ENCODE assay signal across 31 cellular contexts in the genomic region with DNA sequence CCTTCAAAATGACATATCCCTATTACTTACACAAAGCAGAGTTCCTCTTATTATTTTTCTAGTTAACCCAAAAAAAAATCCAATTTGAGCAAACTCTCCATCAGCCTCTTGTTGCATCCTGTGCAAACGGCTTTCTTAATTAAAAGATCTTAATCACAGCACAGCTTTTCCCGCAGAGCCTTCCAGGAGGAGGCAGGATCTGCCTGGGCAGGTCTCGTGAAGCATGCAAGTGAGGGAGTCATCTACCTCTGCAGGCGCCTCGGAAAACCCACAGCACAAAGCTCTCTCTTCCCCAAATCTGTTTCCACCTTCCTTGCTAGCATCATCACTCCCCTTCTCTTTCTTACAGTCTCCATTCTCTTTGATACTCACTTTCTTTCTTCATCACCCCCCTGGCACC.
"Had no signal": no experiment of that assay in that cellular context is flagged by ENCODE, and none has a peak within 500 bp of the region (broad histone marks: within the 10 kb centered on the region; RNA-seq: fewer than 3 reads in every experiment).

No MANE protein-coding gene starts in this region.

- H3K27me3 ChIP-seq: brain microvascular endothelial cell, cardiac muscle cell, colonic mucosa, gastrocnemius medialis had no signal

- ATAC-seq: activated CD4-positive, alpha-beta T cell treated with anti-CD3 and anti-CD28 coated beads for 36 hours; activated T-helper 17 cell treated with anti-CD3 and anti-CD28 coated beads, Interleukin-2, amount 50 U/mL, for 72 hours; gastrocnemius medialis; heart left ventricle had no signal

- H3K4me3 ChIP-seq: cardiac muscle cell, colonic mucosa, dorsolateral prefrontal cortex, gastrocnemius medialis, heart left ventricle had no signal

- H3K4me1 ChIP-seq: colonic mucosa, gastrocnemius medialis, heart left ventricle had no signal

- H3K9me3 ChIP-seq: colonic mucosa, gastrocnemius medialis had no signal

- H3K4me1 Mint-ChIP-seq: activated CD4-positive, alpha-beta memory T cell treated with anti-CD3 and anti-CD28 coated beads, Interleukin-2, amount 10 ng/mL, durations not matched to agents 7 days and 5 days; activated CD4-positive, alpha-beta T cell treated with anti-CD3 and anti-CD28 coated beads for 36 hours; activated CD4-positive, alpha-beta T cell treated with anti-CD3 and anti-CD28 coated beads, Interleukin-2, amount 10 ng/mL, durations not matched to agents 24 days and 14 days; activated T-helper 17 cell treated with anti-CD3 and anti-CD28 coated beads, Interleukin-2, amount 50 U/mL, for 72 hours; endodermal cell had no signal

- DNase-seq: activated CD4-positive, alpha-beta memory T cell treated with anti-CD3 and anti-CD28 coated beads, Interleukin-2, amount 10 ng/mL, durations not matched to agents 7 days and 5 days; activated CD4-positive, alpha-beta T cell treated with anti-CD3 and anti-CD28 coated beads for 36 hours; activated CD4-positive, alpha-beta T cell treated with anti-CD3 and anti-CD28 coated beads, Interleukin-2, amount 10 ng/mL, durations not matched to agents 24 days and 14 days; activated CD4-positive, alpha-beta T cell treated with anti-CD3 and anti-CD28 coated beads, Interleukin-2, amount 50 U/mL, for 4 hours; activated CD4-positive, CD25-positive, alpha-beta regulatory T cell; activated CD4-positive, CD25-positive, alpha-beta regulatory T cell treated with anti-CD3 and anti-CD28 coated beads, Interleukin-2, amount 50 U/mL, for 72 hours; activated CD8-positive, alpha-beta memory T cell treated with anti-CD3 and anti-CD28 coated beads, Interleukin-2, amount 50 U/mL, for 48 hours; activated effector memory CD4-positive, alpha-beta T cell treated with Interleukin-2 at 50 U/mL for 16 hours; activated gamma-delta T cell treated with Interleukin-2 at 50 U/mL for 16 hours; activated naive CD4-positive, alpha-beta T cell treated with anti-CD3 and anti-CD28 coated beads, Interleukin-2, amount 50 U/mL, for 16 hours; activated naive CD4-positive, alpha-beta T cell treated with Interleukin-2 at 50 U/mL for 16 hours; activated T-cell treated with anti-CD3 and anti-CD28 coated beads for 4 hours; activated T-cell treated with anti-CD3 and anti-CD28 coated beads, Interleukin-2, amount 50 U/mL, for 24 hours; amniotic stem cell; anterior cingulate cortex; brain microvascular endothelial cell; central memory CD4-positive, alpha-beta T cell; cerebellar nuclear complex; colonic mucosa; dorsolateral prefrontal cortex; effector memory CD4-positive, alpha-beta T cell; endodermal cell; foreskin fibroblast; gastrocnemius medialis; glutamatergic neuron; heart left ventricle; T-helper 2 cell had no signal

- H3K27ac ChIP-seq: brain microvascular endothelial cell, cardiac muscle cell, colonic mucosa, dorsolateral prefrontal cortex, gastrocnemius medialis, heart left ventricle had no signal

- H3K27me3 Mint-ChIP-seq: activated CD4-positive, alpha-beta memory T cell treated with anti-CD3 and anti-CD28 coated beads, Interleukin-2, amount 10 ng/mL, durations not matched to agents 7 days and 5 days; activated CD4-positive, alpha-beta T cell treated with anti-CD3 and anti-CD28 coated beads, Interleukin-2, amount 10 ng/mL, durations not matched to agents 24 days and 14 days; dendritic cell treated with granulocyte-macrophage colony-stimulating factor and Interleukin-4, amounts not matched to agents 40 ng/mL and 50 ng/mL, for 4 days had no signal

- H3K36me3 ChIP-seq: brain microvascular endothelial cell, cardiac muscle cell, colonic mucosa, gastrocnemius medialis, heart left ventricle had no signal

- H3K27ac Mint-ChIP-seq: activated CD4-positive, alpha-beta memory T cell treated with anti-CD3 and anti-CD28 coated beads, Interleukin-2, amount 10 ng/mL, durations not matched to agents 7 days and 5 days; activated CD4-positive, alpha-beta T cell treated with anti-CD3 and anti-CD28 coated beads for 36 hours; activated CD4-positive, alpha-beta T cell treated with anti-CD3 and anti-CD28 coated beads, Interleukin-2, amount 10 ng/mL, durations not matched to agents 24 days and 14 days; activated naive CD8-positive, alpha-beta T cell; activated T-cell treated with anti-CD3 and anti-CD28 coated beads, Interleukin-2, amount 50 U/mL, for 24 hours; activated T-helper 17 cell treated with anti-CD3 and anti-CD28 coated beads, Interleukin-2, amount 50 U/mL, for 72 hours; dendritic cell treated with granulocyte-macrophage colony-stimulating factor and Interleukin-4, amounts not matched to agents 40 ng/mL and 50 ng/mL, for 4 days; endodermal cell had no signal

- H3K4me3 Mint-ChIP-seq: activated CD4-positive, alpha-beta memory T cell treated with anti-CD3 and anti-CD28 coated beads, Interleukin-2, amount 10 ng/mL, durations not matched to agents 7 days and 5 days; activated CD4-positive, alpha-beta T cell treated with anti-CD3 and anti-CD28 coated beads for 36 hours; activated CD4-positive, alpha-beta T cell treated with anti-CD3 and anti-CD28 coated beads, Interleukin-2, amount 10 ng/mL, durations not matched to agents 24 days and 14 days; activated naive CD8-positive, alpha-beta T cell; activated T-cell treated with anti-CD3 and anti-CD28 coated beads, Interleukin-2, amount 50 U/mL, for 24 hours; activated T-helper 17 cell treated with anti-CD3 and anti-CD28 coated beads, Interleukin-2, amount 50 U/mL, for 72 hours; dendritic cell treated with granulocyte-macrophage colony-stimulating factor and Interleukin-4, amounts not matched to agents 40 ng/mL and 50 ng/mL, for 4 days; endodermal cell had no signal
